ENCODE assay signal across 29 cellular contexts in the genomic region with DNA sequence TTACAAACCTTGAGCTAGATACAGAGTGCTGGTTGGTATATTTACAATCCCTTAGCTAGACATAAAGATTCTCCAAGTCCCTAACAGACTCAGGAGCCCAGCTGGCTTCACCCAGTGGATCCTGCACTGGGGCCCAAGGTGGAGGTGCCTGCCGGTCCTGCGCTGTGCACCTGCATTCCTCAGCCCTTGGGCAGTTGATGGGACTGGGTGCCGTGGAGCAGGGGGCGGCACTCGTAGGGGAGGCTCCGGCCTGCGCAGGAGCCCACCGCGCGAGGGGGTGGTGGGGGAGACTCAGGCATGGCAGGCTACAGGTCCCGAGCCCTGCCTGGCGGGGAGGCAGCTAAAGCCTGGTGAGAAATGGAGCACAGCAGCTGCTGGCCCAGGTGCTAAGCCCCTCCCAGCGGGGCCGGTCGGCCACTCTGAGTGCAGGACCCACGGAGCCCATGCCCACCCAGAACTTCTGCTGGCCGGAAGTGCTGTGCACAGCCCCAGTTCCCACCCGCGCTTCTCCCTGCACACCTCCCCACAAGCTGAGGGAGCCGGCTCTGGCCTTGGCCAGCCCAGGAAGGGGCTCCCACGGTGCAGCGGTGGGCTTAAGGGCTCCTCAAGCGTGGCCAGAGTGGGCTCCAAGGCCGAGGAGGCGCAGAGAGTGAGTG.
"Had no signal": no experiment of that assay in that cellular context is flagged by ENCODE, and none has a peak within 500 bp of the region (broad histone marks: within the 10 kb centered on the region; RNA-seq: fewer than 3 reads in every experiment).

No MANE protein-coding gene starts in this region.

- H3K4me3 ChIP-seq: ascending aorta, cardiac muscle cell, K562 had no signal

- ATAC-seq: activated CD8-positive, alpha-beta memory T cell treated with anti-CD3 and anti-CD28 coated beads, Interleukin-2, amount 10 ng/mL, durations not matched to agents 7 days and 5 days; K562; Panc1 had no signal

- H3K27me3 ChIP-seq: ascending aorta, cardiac muscle cell had no signal

- H3K27ac ChIP-seq: ascending aorta, cardiac muscle cell, WERI-Rb-1 had no signal

- FAIRE-seq: K562 had no signal

- H3K9me3 ChIP-seq: ascending aorta had no signal

- H3K4me1 ChIP-seq: ascending aorta had no signal

- H3K36me3 ChIP-seq: ascending aorta, cardiac muscle cell, WERI-Rb-1 had no signal

- DNase-seq: activated CD4-positive, alpha-beta memory T cell treated with anti-CD3 and anti-CD28 coated beads, Interleukin-2, amount 10 ng/mL, durations not matched to agents 7 days and 5 days; activated CD4-positive, alpha-beta T cell treated with anti-CD3 and anti-CD28 coated beads for 1 hour; activated CD4-positive, alpha-beta T cell treated with anti-CD3 and anti-CD28 coated beads for 48 hours; activated CD4-positive, CD25-positive, alpha-beta regulatory T cell; activated CD8-positive, alpha-beta memory T cell treated with anti-CD3 and anti-CD28 coated beads for 24 hours; activated CD8-positive, alpha-beta memory T cell treated with anti-CD3 and anti-CD28 coated beads, Interleukin-2, amount 10 ng/mL, durations not matched to agents 7 days and 5 days; activated CD8-positive, alpha-beta memory T cell treated with anti-CD3 and anti-CD28 coated beads, Interleukin-2, amount 50 U/mL, for 48 hours; activated effector memory CD4-positive, alpha-beta T cell treated with Interleukin-2 at 50 U/mL for 16 hours; activated naive CD4-positive, alpha-beta T cell treated with Interleukin-2 at 50 U/mL for 16 hours; activated naive CD8-positive, alpha-beta T cell treated with anti-CD3 and anti-CD28 coated beads, Interleukin-2, amount 10 ng/mL, durations not matched to agents 7 days and 5 days; activated T-cell treated with anti-CD3 and anti-CD28 coated beads, Interleukin-2, amount 50 U/mL, for 48 hours; amygdala; NCI-H1048; NCI-H1105 treated with DMSO at 0.1 percent for 48 hours; NCI-H1436; NCI-H1694; NCI-H1930; NCI-H2081 treated with DMSO at 0.1 percent for 48 hours; NCI-H345; NCI-H524 treated with DMSO at 0.1 percent for 48 hours; SW 1271; T-helper 1 cell; T-helper 2 cell; T-helper 9 cell; WERI-Rb-1 had no signal
